In the genomic region with DNA sequence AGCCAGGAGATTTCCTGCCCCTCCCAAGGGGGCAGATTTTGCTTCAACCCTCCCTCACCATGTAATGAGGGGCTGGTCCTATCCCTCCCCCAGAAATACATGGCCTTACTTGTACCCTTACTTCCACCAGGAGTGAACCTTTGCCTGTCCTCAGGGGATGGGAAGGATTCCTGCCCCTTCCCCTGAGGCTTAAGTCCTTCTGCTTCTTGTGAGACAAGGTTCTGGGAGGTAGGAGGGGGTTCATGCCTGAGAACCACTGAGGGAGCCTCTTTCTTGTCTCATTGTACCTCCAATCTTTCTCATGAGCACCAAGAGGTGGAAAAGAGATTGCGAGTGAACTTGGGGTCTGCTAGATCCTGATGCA, we compare ENCODE assay signal across 15 cellular contexts. TPM values are rescaled to one million over a fixed set of nuclear protein-coding genes. Genes with fewer than 3 reads are reported as not detected.
"Had no signal": no experiment of that assay in that cellular context is flagged by ENCODE, and none has a peak within 500 bp of the region (broad histone marks: within the 10 kb centered on the region; RNA-seq: fewer than 3 reads in every experiment).

No MANE protein-coding gene starts in this region.

- H3K27me3 ChIP-seq: colonic mucosa had no signal

- H3K36me3 ChIP-seq: colonic mucosa, gastroesophageal sphincter had no signal

- DNase-seq: activated B cell treated with CpG ODN at 0.5 μM for 24 hours; activated CD4-positive, alpha-beta T cell treated with anti-CD3 and anti-CD28 coated beads, Interleukin-2, amount 10 ng/mL, durations not matched to agents 24 days and 14 days; activated naive CD4-positive, alpha-beta T cell treated with anti-CD3 and anti-CD28 coated beads for 36 hours; activated T-cell treated with anti-CD3 and anti-CD28 coated beads for 4 hours; caudate nucleus; colonic mucosa; naive B cell; psoas muscle; stimulated activated CD4-positive, alpha-beta T cell treated with anti-CD3 and anti-CD28 coated beads, Interleukin-2, amount 100 ng/mL, for 24 hours; stimulated activated naive B cell treated with anti-CD40 and anti-IgM and Interleukin-4, amounts not matched to agents 10 μg/mL and 1 μg/mL and 100 μg/mL, for 72 hours had no signal

- H3K27ac ChIP-seq: colonic mucosa, gastroesophageal sphincter, psoas muscle had no signal

- H3K4me3 ChIP-seq: colonic mucosa, gastroesophageal sphincter, psoas muscle had no signal

- ATAC-seq: activated T-helper 17 cell treated with anti-CD3 and anti-CD28 coated beads, Interleukin-2, amount 50 U/mL, for 72 hours; gastroesophageal sphincter; psoas muscle; sciatic nerve; stimulated activated naive B cell treated with anti-CD40 and anti-IgM and Interleukin-4, amounts not matched to agents 10 μg/mL and 1 μg/mL and 100 μg/mL, for 72 hours had no signal

- H3K4me1 ChIP-seq: colonic mucosa, gastroesophageal sphincter, psoas muscle had no signal

- H3K9me3 ChIP-seq: colonic mucosa, psoas muscle had no signal

RNA-seq across cellular contexts. Expression of a gene that starts 19.5 kb away (rescaled TPM):
- total RNA-seq: activated B cell treated with CpG ODN at 0.5 μM for 24 hours; activated CD4-positive, alpha-beta T cell treated with anti-CD3 and anti-CD28 coated beads, Interleukin-2, amount 10 ng/mL, durations not matched to agents 24 days and 14 days; activated naive CD4-positive, alpha-beta T cell treated with anti-CD3 and anti-CD28 coated beads for 36 hours; T-helper 1 cell treated with Interleukin-12 subunit alpha and Interleukin-12 subunit beta and Interleukin-4 antibody, amounts not matched to agents 30 ng/mL and 1 ng/mL, for 36 hours had no signal

RNA-seq across cellular contexts. Expression of a gene that starts 34.1 kb away (rescaled TPM):
- total RNA-seq: activated CD4-positive, alpha-beta T cell treated with anti-CD3 and anti-CD28 coated beads, Interleukin-2, amount 10 ng/mL, durations not matched to agents 24 days and 14 days; activated naive CD4-positive, alpha-beta T cell treated with anti-CD3 and anti-CD28 coated beads for 36 hours; activated T-helper 17 cell treated with anti-CD3 and anti-CD28 coated beads, Interleukin-2, amount 50 U/mL, for 72 hours had no signal

RNA-seq across cellular contexts. Expression of a gene that starts 39.6 kb away (rescaled TPM):
- total RNA-seq: activated B cell treated with CpG ODN at 0.5 μM for 24 hours; activated naive CD4-positive, alpha-beta T cell treated with anti-CD3 and anti-CD28 coated beads for 36 hours; lower leg skin; sciatic nerve; T-helper 1 cell treated with Interleukin-12 subunit alpha and Interleukin-12 subunit beta and Interleukin-4 antibody, amounts not matched to agents 30 ng/mL and 1 ng/mL, for 36 hours had no signal
